In genomic region chr15:81575436-81576123, GRCh38 we compare ENCODE assay signal across 2 cellular contexts.
TF ChIP-seq lines count a peak whose summit lies in the region.

No MANE protein-coding gene starts in this region.

TF ChIP-seq in GM23338, 12 proteins besides CTCF, POLR2A, EP300 and RAD21 (continued from another document):
- TF ChIP-seq ETS1 (IDR thresholded peaks at IDR 0.05) (no peak), CREB1 (CRISPR knock-in tag; IDR thresholded peaks at IDR 0.05; ENCODE audit: low read depth) (no peak), ZNF331 (CRISPR knock-in tag; IDR thresholded peaks at IDR 0.05; ENCODE audit: low read depth) (no peak), STAT1 (IDR thresholded peaks at IDR 0.05; ENCODE audit: unreplicated experiment) (no peak), NANOG (IDR thresholded peaks at IDR 0.05; ENCODE audit: borderline replicate concordance) (no peak), REST (IDR thresholded peaks at IDR 0.05; ENCODE audit: unreplicated experiment) (no peak), ZNF114 (CRISPR knock-in tag; IDR thresholded peaks at IDR 0.05) (no peak), POLR2AphosphoS5 (IDR thresholded peaks at IDR 0.05; ENCODE audit: low read depth) (no peak), ZNF462 (CRISPR knock-in tag; IDR thresholded peaks at IDR 0.05) (no peak)

TF ChIP-seq in K562, 482 proteins besides CTCF, POLR2A, EP300 and RAD21 (continued from another document):
- TF ChIP-seq CHD4 (IDR thresholded peaks at IDR 0.05; ENCODE audit: insufficient read depth, insufficient replicate concordance, low read depth, low read length, poor library complexity, severe bottlenecking) (no peak), MYNN (IDR thresholded peaks at IDR 0.05) (peak; percentile 94), MYNN (CRISPR knock-in tag; IDR thresholded peaks at IDR 0.05) (peak; percentile 77; the same call in 1 of the 2 replicates), DEAF1 (CRISPR knock-in tag; IDR thresholded peaks at IDR 0.05) (no peak), L3MBTL2 (IDR thresholded peaks at IDR 0.05) (no peak), RFX1 (IDR thresholded peaks at IDR 0.05) (peak; percentile 88), TFE3 (CRISPR knock-in tag; IDR thresholded peaks at IDR 0.05) (no peak), NFIC (IDR thresholded peaks at IDR 0.05) (peak; percentile 66; the same call in 1 of the 2 replicates), BMI1 (IDR thresholded peaks at IDR 0.05; ENCODE audit: low read length) (0 out of 2 replicates have a peak, but pooled peaks have one; percentile 37), E2F3 (CRISPR knock-in tag; IDR thresholded peaks at IDR 0.05) (no peak), SMAD2 (IDR thresholded peaks at IDR 0.05; ENCODE audit: low read depth, low read length) (no peak), GTF2B (IDR thresholded peaks at IDR 0.05; ENCODE audit: extremely low read depth, insufficient read length) (no peak), CSDE1 (IDR thresholded peaks at IDR 0.05) (0 out of 4 replicates have a peak, but pooled peaks of 1 of the 2 experiments have one; percentile 28), MXI1 (IDR thresholded peaks at IDR 0.05; ENCODE audit: low read depth, low read length) (0 out of 2 replicates have a peak, but pooled peaks have one; percentile 42), AFF1 (IDR thresholded peaks at IDR 0.05; ENCODE audit: low read depth in 1 of 2, partially characterized antibody in 2 of 2) (no peak)
